In the genomic region with DNA sequence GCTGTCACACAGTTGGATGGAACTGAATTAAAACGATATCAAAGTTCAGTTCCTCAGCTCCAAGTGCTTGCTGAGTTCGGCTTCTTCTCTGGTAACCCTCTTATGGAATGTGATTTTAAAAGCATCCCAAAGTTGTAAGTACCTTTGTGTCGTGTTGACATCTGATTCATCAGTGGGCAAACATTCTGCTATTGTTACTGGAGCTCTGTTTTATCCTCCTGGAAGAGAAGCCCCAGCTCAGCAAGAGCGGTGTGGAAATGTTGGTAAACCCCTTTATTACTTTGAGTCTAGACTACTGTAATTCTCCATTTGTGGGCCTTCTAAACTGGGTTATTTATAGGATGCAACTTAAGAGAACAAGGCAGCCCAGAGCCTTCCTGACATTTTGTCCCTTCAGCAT, we compare ENCODE assay signal across 25 cellular contexts.
"Had no signal": no experiment of that assay in that cellular context is flagged by ENCODE, and none has a peak within 500 bp of the region (broad histone marks: within the 10 kb centered on the region; RNA-seq: fewer than 3 reads in every experiment).

No MANE protein-coding gene starts in this region.

- FAIRE-seq: endometrium, islet of Langerhans, keratinocyte had no signal

- H3K4me3 Mint-ChIP-seq: dendritic cell treated with granulocyte-macrophage colony-stimulating factor and Interleukin-4, amounts not matched to agents 40 ng/mL and 50 ng/mL, for 4 days; effector memory CD8-positive, alpha-beta T cell; endodermal cell; mesothelial cell of epicardium; naive B cell had no signal

- H3K36me3 ChIP-seq: colonic mucosa, esophagus muscularis mucosa, gastrocnemius medialis, heart right ventricle, left lung, lower lobe of right lung had no signal

- H3K4me1 ChIP-seq: colonic mucosa, esophagus muscularis mucosa, gastrocnemius medialis, heart right ventricle, left lung, lower lobe of right lung had no signal

- H3K4me1 Mint-ChIP-seq: naive B cell had no signal

- H3K27me3 Mint-ChIP-seq: dendritic cell treated with granulocyte-macrophage colony-stimulating factor and Interleukin-4, amounts not matched to agents 40 ng/mL and 50 ng/mL, for 4 days; effector memory CD8-positive, alpha-beta T cell; naive B cell had no signal

- ATAC-seq: effector memory CD8-positive, alpha-beta T cell; gastrocnemius medialis; heart right ventricle; left cardiac atrium; left lung; left ventricle myocardium superior; lower lobe of right lung; mucosa of descending colon had no signal

- H3K27ac Mint-ChIP-seq: dendritic cell treated with granulocyte-macrophage colony-stimulating factor and Interleukin-4, amounts not matched to agents 40 ng/mL and 50 ng/mL, for 4 days; effector memory CD8-positive, alpha-beta T cell; endodermal cell; mesothelial cell of epicardium; naive B cell had no signal

- DNase-seq: colonic mucosa; cortex of kidney; effector CD8-positive, alpha-beta T cell; effector memory CD8-positive, alpha-beta T cell; endodermal cell; foreskin fibroblast; foreskin melanocyte; gastrocnemius medialis; glutamatergic neuron; head of caudate nucleus; heart right ventricle; hippocampal formation; left cardiac atrium; left lung; left ventricle myocardium superior; lower lobe of right lung; mesenchymal stem cell; mucosa of descending colon; naive B cell had no signal

- H3K36me3 Mint-ChIP-seq: mesothelial cell of epicardium, naive B cell had no signal

- H3K9me3 ChIP-seq: colonic mucosa, esophagus muscularis mucosa, gastrocnemius medialis, heart right ventricle, left lung, lower lobe of right lung, mucosa of descending colon had no signal

- H3K27ac ChIP-seq: colonic mucosa, esophagus muscularis mucosa, gastrocnemius medialis, heart right ventricle, left lung, lower lobe of right lung had no signal

- H3K4me3 ChIP-seq: colonic mucosa, esophagus muscularis mucosa, gastrocnemius medialis, heart right ventricle, left lung, lower lobe of right lung, mucosa of descending colon had no signal

- H3K27me3 ChIP-seq: colonic mucosa, esophagus muscularis mucosa, gastrocnemius medialis, heart right ventricle, left lung had no signal

- H3K9me3 Mint-ChIP-seq: dendritic cell treated with granulocyte-macrophage colony-stimulating factor and Interleukin-4, amounts not matched to agents 40 ng/mL and 50 ng/mL, for 4 days; endodermal cell; mesothelial cell of epicardium; naive B cell had no signal
